ENCODE assay signal across 1 cellular context in genomic region chr4:708631-708933, GRCh38.
TF ChIP-seq lines count a peak whose summit lies in the region.

No MANE protein-coding gene starts in this region.

TF ChIP-seq in IMR-90, 13 proteins besides CTCF, POLR2A, EP300 and RAD21 (continued from another document):
- TF ChIP-seq RFX5 (IDR thresholded peaks at IDR 0.05; ENCODE audit: low read depth, low read length) (no peak), FOS (IDR thresholded peaks at IDR 0.05; ENCODE audit: low read depth, low read length) (no peak), CEBPB (IDR thresholded peaks at IDR 0.05; ENCODE audit: low read depth, low read length) (no peak), NFE2L2 (IDR thresholded peaks at IDR 0.05; ENCODE audit: low read depth, low read length) (no peak), BHLHE40 (IDR thresholded peaks at IDR 0.05; ENCODE audit: low read depth, low read length) (no peak), CHD1 (IDR thresholded peaks at IDR 0.05; ENCODE audit: low read depth, low read length) (no peak), MXI1 (IDR thresholded peaks at IDR 0.05; ENCODE audit: borderline replicate concordance, low read depth, low read length) (no peak), SMC3 (IDR thresholded peaks at IDR 0.05; ENCODE audit: low read depth, low read length) (no peak), MAZ (IDR thresholded peaks at IDR 0.05; ENCODE audit: borderline replicate concordance, low read depth, low read length) (no peak), MAFK (IDR thresholded peaks at IDR 0.05; ENCODE audit: low read depth, low read length) (no peak)
